ENCODE assay signal across 1 cellular context in genomic region chr2:101821059-101821805, GRCh38.
A peak's percentile ranks its signal among the peaks of the same experiment; 100 is the strongest.
TF ChIP-seq lines count a peak whose summit lies in the region.

No MANE protein-coding gene starts in this region.

TF ChIP-seq in K562, 482 proteins besides CTCF, POLR2A, EP300 and RAD21 (continued from another document):
- TF ChIP-seq ZSCAN32 (CRISPR knock-in tag; IDR thresholded peaks at IDR 0.05) (no peak), ZNF408 (CRISPR knock-in tag; IDR thresholded peaks at IDR 0.05; ENCODE audit: low read depth) (no peak), TFE3 (CRISPR knock-in tag; IDR thresholded peaks at IDR 0.05) (peak; percentile 95), FOXK1 (CRISPR knock-in tag; IDR thresholded peaks at IDR 0.05; ENCODE audit: borderline replicate concordance) (no peak), SAFB (IDR thresholded peaks at IDR 0.05; ENCODE audit: borderline replicate concordance, low read depth, low read length) (no peak), TOE1 (IDR thresholded peaks at IDR 0.05; ENCODE audit: borderline replicate concordance) (0 out of 2 replicates have a peak, but pooled peaks have one; percentile 53), TOE1 (CRISPR knock-in tag; IDR thresholded peaks at IDR 0.05; ENCODE audit: borderline replicate concordance, low read depth) (no peak), TSC22D4 (tag; IDR thresholded peaks at IDR 0.05) (no peak), ZNF175 (CRISPR knock-in tag; IDR thresholded peaks at IDR 0.05; ENCODE audit: low read depth) (no peak), CBFA2T2 (conservative IDR thresholded peaks at IDR 0.05) (peak; percentile 38; the same call in 1 of the 2 replicates), NFXL1 (CRISPR knock-in tag; IDR thresholded peaks at IDR 0.05) (no peak), HMG20B (CRISPR knock-in tag; IDR thresholded peaks at IDR 0.05) (no peak)
